Comparison of ENCODE assay signal across 8 cellular contexts in genomic region chr2:111120253-111121027, GRCh38. TPM values are rescaled to one million over a fixed set of nuclear protein-coding genes. Genes with fewer than 3 reads are reported as not detected.
DNase-seq lines count a peak whose midpoint lies in the region; ATAC-seq and TF ChIP-seq lines count a peak whose summit lies in the region.

BCL2L11 (plus strand) TSS chr2:111120914; CDS start chr2:111123746, 2,832 bp downstream.

- TF ChIP-seq EP300 in neural cell (conservative IDR thresholded peaks at IDR 0.05; ENCODE audit: poor library complexity, severe bottlenecking), result no peak

- peak within 1 kb of the TSS; percentile 81 for H3K4me3 ChIP-seq in RWPE2 (ENCODE audit: severe bottlenecking)
- H3K4me3 ChIP-seq in fibroblast of the aortic adventitia (ENCODE audit: low read depth, low read length), result peak within 1 kb of the TSS; percentile 84
- H3K4me3 ChIP-seq in neural cell (ENCODE audit: low read length), result peak within 1 kb of the TSS; percentile 94

- H2AFZ ChIP-seq in neural cell (ENCODE audit: low read depth, low read length), result peak within 1 kb of the TSS; percentile 21

- no peaks in the 10 kb centered on the region for H3K4me1 ChIP-seq in RWPE2 (ENCODE audit: insufficient read depth, poor library complexity, severe bottlenecking)

- DNase-seq in ELF-1 (ENCODE audit: low read depth, low spot score) (peak; percentile 92), H4 (ENCODE audit: low spot score) (peak; percentile 86), LoVo (ENCODE audit: low spot score) (peak; percentile 96), RWPE2 (ENCODE audit: low spot score) (peak; percentile 94), fibroblast of the aortic adventitia (ENCODE audit: low read depth) (peak; percentile 87)
- DNase-seq in stimulated activated naive CD8-positive, alpha-beta T cell treated with anti-CD3 and anti-CD28 coated beads, Interleukin-15, amount 100 ng/mL, for 72 hours, result peak; percentile 94 to 97

- H3K27ac ChIP-seq in RWPE2 (ENCODE audit: poor library complexity, severe bottlenecking), result peak within 1 kb of the TSS; percentile 54
- H3K27ac ChIP-seq in neural cell (ENCODE audit: low read length), result no peak within 1 kb of the TSS

- H3K4me1 Mint-ChIP-seq in activated T-helper 17 cell treated with anti-CD3 and anti-CD28 coated beads, Interleukin-2, amount 50 U/mL, for 72 hours, result peaks cover 28% of the 10 kb centered on the region
- peaks cover 65% of the 10 kb centered on the region for H3K4me1 Mint-ChIP-seq in stimulated activated naive CD8-positive, alpha-beta T cell treated with anti-CD3 and anti-CD28 coated beads, Interleukin-15, amount 100 ng/mL, for 72 hours

- H3F3A ChIP-seq in neural cell (ENCODE audit: insufficient read depth, low read length, poor library complexity, severe bottlenecking), result no peaks in the 10 kb centered on the region

- H3K4me3 Mint-ChIP-seq in activated T-helper 17 cell treated with anti-CD3 and anti-CD28 coated beads, Interleukin-2, amount 50 U/mL, for 72 hours, result peak within 1 kb of the TSS; percentile 91
- peak within 1 kb of the TSS; percentile 91 to 97 for H3K4me3 Mint-ChIP-seq in stimulated activated naive CD8-positive, alpha-beta T cell treated with anti-CD3 and anti-CD28 coated beads, Interleukin-15, amount 100 ng/mL, for 72 hours

- no peaks in the 10 kb centered on the region for H3K27me3 ChIP-seq in RWPE2 (ENCODE audit: insufficient read depth, poor library complexity, severe bottlenecking)
- peaks cover 69% of the 10 kb centered on the region for H3K27me3 ChIP-seq in neural cell (ENCODE audit: insufficient read depth, low read depth, low read length)

- TF ChIP-seq CTCF in RWPE2 (IDR thresholded peaks at IDR 0.05; ENCODE audit: poor library complexity, severe bottlenecking), result peak; percentile 27
- TF ChIP-seq CTCF in fibroblast of the aortic adventitia (IDR thresholded peaks at IDR 0.05; ENCODE audit: insufficient read depth, low read length), result no peak
- TF ChIP-seq CTCF in neural cell (IDR thresholded peaks at IDR 0.05; ENCODE audit: poor library complexity, severe bottlenecking), result peak; percentile 56

- no peaks in the 10 kb centered on the region for H3K9me2 ChIP-seq in neural cell (ENCODE audit: insufficient read depth, low read length)

- H3K36me3 ChIP-seq in RWPE2 (ENCODE audit: low read depth), result peaks cover 13% of the 10 kb centered on the region
- H3K36me3 ChIP-seq in neural cell (ENCODE audit: insufficient read depth, low read length), result no peaks in the 10 kb centered on the region

- peaks cover 9% of the 10 kb centered on the region for H3K27me3 Mint-ChIP-seq in activated T-helper 17 cell treated with anti-CD3 and anti-CD28 coated beads, Interleukin-2, amount 50 U/mL, for 72 hours
- peaks cover 35% of the 10 kb centered on the region for H3K27me3 Mint-ChIP-seq in stimulated activated naive CD8-positive, alpha-beta T cell treated with anti-CD3 and anti-CD28 coated beads, Interleukin-15, amount 100 ng/mL, for 72 hours

- peaks cover 41% of the 10 kb centered on the region for H3K36me3 Mint-ChIP-seq in activated T-helper 17 cell treated with anti-CD3 and anti-CD28 coated beads, Interleukin-2, amount 50 U/mL, for 72 hours (ENCODE audit: low read depth)

- peaks cover 9% of the 10 kb centered on the region for H3K79me2 ChIP-seq in neural cell (replicated peaks; ENCODE audit: insufficient read depth, low read length)

- H4K20me1 ChIP-seq in neural cell (ENCODE audit: insufficient read depth), result no peaks in the 10 kb centered on the region

- peak; percentile 68 for ATAC-seq in RWPE2 (ENCODE audit: low read depth)
- peak; percentile 55 for ATAC-seq in activated T-helper 17 cell treated with anti-CD3 and anti-CD28 coated beads, Interleukin-2, amount 50 U/mL, for 72 hours (replicated peaks)
- ATAC-seq in stimulated activated naive CD8-positive, alpha-beta T cell treated with anti-CD3 and anti-CD28 coated beads, Interleukin-15, amount 100 ng/mL, for 72 hours, result peak; percentile 64

- peak within 1 kb of the TSS; percentile 80 for H3K4me2 ChIP-seq in neural cell (ENCODE audit: low read length)

- H3K9ac ChIP-seq in neural cell (ENCODE audit: low read length), result peak within 1 kb of the TSS; percentile 59

- no peaks in the 10 kb centered on the region for H3K9me3 Mint-ChIP-seq in activated T-helper 17 cell treated with anti-CD3 and anti-CD28 coated beads, Interleukin-2, amount 50 U/mL, for 72 hours
- H3K9me3 Mint-ChIP-seq in stimulated activated naive CD8-positive, alpha-beta T cell treated with anti-CD3 and anti-CD28 coated beads, Interleukin-15, amount 100 ng/mL, for 72 hours, result no peaks in the 10 kb centered on the region

- peak within 1 kb of the TSS; percentile 88 for H3K27ac Mint-ChIP-seq in activated T-helper 17 cell treated with anti-CD3 and anti-CD28 coated beads, Interleukin-2, amount 50 U/mL, for 72 hours
- peak within 1 kb of the TSS; percentile 86 to 96 for H3K27ac Mint-ChIP-seq in stimulated activated naive CD8-positive, alpha-beta T cell treated with anti-CD3 and anti-CD28 coated beads, Interleukin-15, amount 100 ng/mL, for 72 hours

- no peaks in the 10 kb centered on the region for H3K9me3 ChIP-seq in RWPE2 (ENCODE audit: severe bottlenecking)
- no peaks in the 10 kb centered on the region for H3K9me3 ChIP-seq in neural cell (ENCODE audit: low read length)

- peak; percentile 29 for TF ChIP-seq RAD21 in neural cell (conservative IDR thresholded peaks at IDR 0.05)

TF ChIP-seq in neural cell, 6 proteins besides CTCF, POLR2A, EP300 and RAD21:
- TF ChIP-seq MXI1 (conservative IDR thresholded peaks at IDR 0.05; ENCODE audit: poor library complexity, severe bottlenecking) (peak; percentile 91), REST (IDR thresholded peaks at IDR 0.05; ENCODE audit: borderline replicate concordance) (peak; percentile 55), TAF1 (IDR thresholded peaks at IDR 0.05; ENCODE audit: low read depth) (no peak), POLR2AphosphoS5 (IDR thresholded peaks at IDR 0.05) (peak; percentile 51), EZH2 (IDR thresholded peaks at IDR 0.05; ENCODE audit: borderline replicate concordance, insufficient read depth, low read length, poor library complexity, severe bottlenecking) (peak; percentile 4), SMC3 (conservative IDR thresholded peaks at IDR 0.05; ENCODE audit: poor library complexity) (peak; percentile 12)
TF ChIP-seq in neural cell: peak in this region for 5.

RNA-seq across cellular contexts. Expression of gene BCL2L11, which starts in this region (rescaled TPM):
- total RNA-seq in H4 (2014; rRNA removed; shearing (Covaris generic)), result 2.4 and 2.7 TPM in 2 replicates
- total RNA-seq in activated T-helper 17 cell treated with anti-CD3 and anti-CD28 coated beads, Interleukin-2, amount 50 U/mL, for 72 hours, result 10 to 100 TPM; 12.9 to 13.4 TPM
- 2.2 and 4.7 TPM in 2 replicates for total RNA-seq in fibroblast of the aortic adventitia (ENCODE audit: low replicate concordance)
- polyA plus RNA-seq in neural cell, result 2.6 and 42.1 TPM in 2 replicates
- 9.7 and 11.0 TPM in 2 replicates for polyA minus RNA-seq in neural cell
